12 cellular contexts compared by ENCODE assay signal in genomic region chr21:46424062-46424591, GRCh38. TPM values are rescaled to one million over a fixed set of nuclear protein-coding genes. Genes with fewer than 3 reads are reported as not detected.
DNase-seq lines count a peak whose midpoint lies in the region; ATAC-seq and TF ChIP-seq lines count a peak whose summit lies in the region.
"Had no signal": no experiment of that assay in that cellular context is flagged by ENCODE, and none has a peak within 500 bp of the region (broad histone marks: within the 10 kb centered on the region; RNA-seq: fewer than 3 reads in every experiment).

No MANE protein-coding gene starts in this region.

- no peaks in the 10 kb centered on the region for H3K27me3 Mint-ChIP-seq in CD4-positive, alpha-beta T cell
- no peaks in the 10 kb centered on the region for H3K27me3 Mint-ChIP-seq in activated T-helper 17 cell treated with anti-CD3 and anti-CD28 coated beads, Interleukin-2, amount 50 U/mL, for 72 hours

- H3K4me2 ChIP-seq in IMR-90 (ENCODE audit: low read depth, low read length): no peak overlapping the region

- no peak overlapping the region for H2AK5ac ChIP-seq in IMR-90 (ENCODE audit: low read depth, low read length)

- H3K56ac ChIP-seq in IMR-90 (ENCODE audit: extremely low read depth, insufficient read depth, low read length): no peak overlapping the region

- H3K4ac ChIP-seq in IMR-90 (ENCODE audit: low read depth, low read length): no peak overlapping the region

- peaks cover 24% of the 10 kb centered on the region for H3K36me3 Mint-ChIP-seq in CD4-positive, alpha-beta T cell (ENCODE audit: low read depth)
- peaks cover 17% of the 10 kb centered on the region for H3K36me3 Mint-ChIP-seq in activated T-helper 17 cell treated with anti-CD3 and anti-CD28 coated beads, Interleukin-2, amount 50 U/mL, for 72 hours (ENCODE audit: low read depth)

- no peak overlapping the region for H4K8ac ChIP-seq in IMR-90 (ENCODE audit: low read depth in 2 of 2, low read length in 2 of 2)

- TF ChIP-seq RAD21 in IMR-90 (IDR thresholded peaks at IDR 0.05; ENCODE audit: low read length): no peak

- peak overlapping the region; percentile 60 for H3K4me3 Mint-ChIP-seq in CD4-positive, alpha-beta T cell
- H3K4me3 Mint-ChIP-seq in activated T-helper 17 cell treated with anti-CD3 and anti-CD28 coated beads, Interleukin-2, amount 50 U/mL, for 72 hours: peak overlapping the region; percentile 26

- H3K4me3 ChIP-seq in IMR-90 (ENCODE audit: insufficient read depth, low read depth, low read length) (no peak overlapping the region), lower lobe of right lung (no peak overlapping the region), upper lobe of left lung (no peak overlapping the region)
- H3K4me3 ChIP-seq: upper lobe of right lung had no signal

- peak; percentile 32 for ATAC-seq in CD4-positive, alpha-beta T cell (ENCODE audit: poor library complexity)
- ATAC-seq in IMR-90 (ENCODE audit: low read depth) (no peak), lower lobe of right lung (peak; percentile 7 to 22), upper lobe of left lung (ENCODE audit: low FRiP score in 2 of 2) (no peak)
- peak; percentile 24 for ATAC-seq in activated T-helper 17 cell treated with anti-CD3 and anti-CD28 coated beads, Interleukin-2, amount 50 U/mL, for 72 hours (replicated peaks)
- ATAC-seq: right cardiac atrium had no signal

- H3K4me1 Mint-ChIP-seq in CD4-positive, alpha-beta T cell (ENCODE audit: low read depth): peaks cover 25% of the 10 kb centered on the region
- H3K4me1 Mint-ChIP-seq in activated T-helper 17 cell treated with anti-CD3 and anti-CD28 coated beads, Interleukin-2, amount 50 U/mL, for 72 hours: no peaks in the 10 kb centered on the region

- H4K5ac ChIP-seq in IMR-90 (ENCODE audit: low read depth, low read length): no peak overlapping the region

- TF ChIP-seq CTCF in CD4-positive, alpha-beta T cell (IDR thresholded peaks at IDR 0.05): no peak
- TF ChIP-seq CTCF in IMR-90 (conservative IDR thresholded peaks at IDR 0.05; ENCODE audit: low read depth, low read length) (no peak), lower lobe of right lung (IDR thresholded peaks at IDR 0.05) (no peak), upper lobe of left lung (IDR thresholded peaks at IDR 0.05) (no peak)

- no peaks in the 10 kb centered on the region for H3K9me3 Mint-ChIP-seq in CD4-positive, alpha-beta T cell
- H3K9me3 Mint-ChIP-seq in activated T-helper 17 cell treated with anti-CD3 and anti-CD28 coated beads, Interleukin-2, amount 50 U/mL, for 72 hours: no peaks in the 10 kb centered on the region

- H4K20me1 ChIP-seq in IMR-90 (ENCODE audit: insufficient read depth, low read length): no peaks in the 10 kb centered on the region

- no peak overlapping the region for H3K9ac ChIP-seq in IMR-90 (ENCODE audit: low read depth, low read length)

- H2BK15ac ChIP-seq in IMR-90 (ENCODE audit: low read depth, low read length): no peak overlapping the region

- no peak overlapping the region for H2BK120ac ChIP-seq in IMR-90 (ENCODE audit: low read depth, low read length)

- TF ChIP-seq EP300 in upper lobe of left lung (IDR thresholded peaks at IDR 0.05): no peak

- no peak overlapping the region for H4K91ac ChIP-seq in IMR-90 (ENCODE audit: insufficient read depth, low read depth, low read length)

- H3K27ac Mint-ChIP-seq in CD4-positive, alpha-beta T cell: peak overlapping the region; percentile 94
- H3K27ac Mint-ChIP-seq in activated T-helper 17 cell treated with anti-CD3 and anti-CD28 coated beads, Interleukin-2, amount 50 U/mL, for 72 hours: peak overlapping the region; percentile 69

- no peak overlapping the region for H3K23ac ChIP-seq in IMR-90 (ENCODE audit: low read depth, low read length)

- TF ChIP-seq POLR2A in IMR-90 (IDR thresholded peaks at IDR 0.05; ENCODE audit: low read depth, low read length) (no peak), upper lobe of left lung (IDR thresholded peaks at IDR 0.05) (no peak)

- 81% methylated on average over 7 of the region's 15 CpGs; no CpG with 5 or more reads in 1 of the 2 experiments for WGBS in IMR-90 (ENCODE audit: extremely low coverage in 2 of 2, insufficient read length in 1 of 2), 2 experiments
- 72 to 81% methylated on average over 9 to 15 of the region's 15 CpGs for whole genome bisulfite sequencing in upper lobe of left lung, 2 donors

- intact Hi-C loops in CD4-positive, alpha-beta T cell (cut with DNase I, micrococcal nuclease): no loop called here
- intact Hi-C loops in IMR-90 (cut with micrococcal nuclease) (no loop called here), lower lobe of right lung (cut with DNase I) (no loop called here)

- H2AK9ac ChIP-seq in IMR-90 (replicated peaks; ENCODE audit: low read depth, low read length, poor library complexity): peak overlapping the region; percentile 42

- H3K27ac ChIP-seq in CD4-positive, alpha-beta T cell (ENCODE audit: low read depth, low read length): peak overlapping the region; percentile 51
- H3K27ac ChIP-seq in IMR-90 (ENCODE audit: insufficient read depth, low read length) (no peak overlapping the region), lower lobe of right lung (no peak overlapping the region), upper lobe of left lung (peak overlapping the region in 2 of 4 donors; percentile 50 to 52)
- H3K27ac ChIP-seq: VCaP had no signal

- H3K18ac ChIP-seq in IMR-90 (ENCODE audit: low read depth, low read length): no peak overlapping the region

- no peak overlapping the region for H2BK20ac ChIP-seq in IMR-90 (ENCODE audit: low read depth, low read length)

- no peaks in the 10 kb centered on the region for H3K9me3 ChIP-seq in CD4-positive, alpha-beta T cell (ENCODE audit: control insufficient read depth, low read length)
- H3K9me3 ChIP-seq in IMR-90 (ENCODE audit: control insufficient read depth, insufficient read depth, low read length): no peaks in the 10 kb centered on the region
- no peaks in the 10 kb centered on the region for H3K9me3 ChIP-seq in lower lobe of right lung
- H3K9me3 ChIP-seq in upper lobe of left lung: no peaks in the 10 kb centered on the region
- H3K9me3 ChIP-seq: upper lobe of right lung had no signal

- no peaks in the 10 kb centered on the region for H3K9me1 ChIP-seq in IMR-90 (ENCODE audit: insufficient read depth, low read length)

- H3K79me1 ChIP-seq in IMR-90 (ENCODE audit: low read depth in 1 of 2, low read length in 2 of 2): no peaks in the 10 kb centered on the region; a peak in 1 of 4 replicates

- in situ Hi-C loops in IMR-90 (cut with MboI; ENCODE audit: low sequenced_read_pairs): no loop called here

- no peak overlapping the region for H2BK5ac ChIP-seq in IMR-90 (ENCODE audit: low read depth, low read length, poor library complexity, severe bottlenecking)

- no peak overlapping the region for H3K14ac ChIP-seq in IMR-90 (replicated peaks; ENCODE audit: low read depth, low read length)

- H3K4me1 ChIP-seq in IMR-90 (ENCODE audit: control insufficient read depth, insufficient read depth, low read length): no peaks in the 10 kb centered on the region
- no peaks in the 10 kb centered on the region for H3K4me1 ChIP-seq in lower lobe of right lung
- no peaks in the 10 kb centered on the region for H3K4me1 ChIP-seq in upper lobe of left lung
- H3K4me1 ChIP-seq: upper lobe of right lung had no signal

- peak in 1 of 10 experiments; percentile 7 for DNase-seq in CD4-positive, alpha-beta T cell
- DNase-seq in IMR-90 (no peak), lower lobe of right lung (peak; percentile 45), NCI-H1048 (lab: John Stamatoyannopoulos, UW) (no peak), occipital lobe (lab: John Stamatoyannopoulos, UW) (no peak), upper lobe of left lung (no peak), activated gamma-delta T cell (lab: John Stamatoyannopoulos, UW) (no peak)
- DNase-seq: C1 segment of cervical spinal cord, right cardiac atrium, upper lobe of right lung had no signal

- no TSS peak for BruUV-seq in IMR-90 (replicated peaks; lab: Mats Ljungman, UMichigan)

- CTCF ChIA-PET in CD4-positive, alpha-beta T cell (lab: Charles Lee): no interaction called here
- CTCF ChIA-PET in IMR-90 (lab: Yijun Ruan, JAX): no interaction called here

- peaks cover 44% of the 10 kb centered on the region for H3K36me3 ChIP-seq in IMR-90 (ENCODE audit: control insufficient read depth, insufficient read depth, low read length)
- peaks cover 75% of the 10 kb centered on the region for H3K36me3 ChIP-seq in lower lobe of right lung
- peaks cover 6 to 61% (median 45%) of the 10 kb centered on the region in 4 donors for H3K36me3 ChIP-seq in upper lobe of left lung

- H2AFZ ChIP-seq in IMR-90 (replicated peaks; ENCODE audit: low read length, poor library complexity): no peak overlapping the region

- H3K27me3 ChIP-seq in CD4-positive, alpha-beta T cell (ENCODE audit: control insufficient read depth, insufficient read depth, low read length): no peaks in the 10 kb centered on the region
- no peaks in the 10 kb centered on the region for H3K27me3 ChIP-seq in IMR-90 (ENCODE audit: control insufficient read depth, insufficient read depth, low read length)
- no peaks in the 10 kb centered on the region for H3K27me3 ChIP-seq in lower lobe of right lung (ENCODE audit: low read depth)
- no peaks in the 10 kb centered on the region for H3K27me3 ChIP-seq in upper lobe of left lung
- H3K27me3 ChIP-seq: upper lobe of right lung had no signal

- dilution Hi-C loops in IMR-90 (cut with HindIII; ENCODE audit: low sequenced_read_pairs, unreplicated experiment): no loop called here

- POLR2A ChIA-PET in CD4-positive, alpha-beta T cell (lab: Charles Lee): interaction anchor here (1.2 to 1.4 kb wide), 4 partner anchors 33 to 212 kb away, joined by 3 to 4 read pairs (median 4); partner anchors contain the start of genes DIP2A and PRMT2
- POLR2A ChIA-PET in IMR-90 (lab: Charles Lee; ENCODE audit: unreplicated experiment): no interaction called here

TF ChIP-seq in IMR-90, 13 proteins besides CTCF, POLR2A, EP300 and RAD21 (continues in another document):
- no peak for TF ChIP-seq ELK1 (IDR thresholded peaks at IDR 0.05; ENCODE audit: borderline replicate concordance, low read depth, low read length)
- no peak for TF ChIP-seq FOS (IDR thresholded peaks at IDR 0.05; ENCODE audit: low read depth, low read length)

RNA-seq across cellular contexts. Expression of gene DIP2A, which starts 34.6 kb away (rescaled TPM):
- total RNA-seq in CD4-positive, alpha-beta T cell: 10 to 100 TPM; 61.2 to 66.1 TPM
- total RNA-seq in IMR-90 (2012; rRNA removed): 17.9 and 19.4 TPM in 2 replicates
- polyA plus RNA-seq in IMR-90 (2012; rRNA removed): 22.7 and 24.3 TPM in 2 replicates
- polyA plus RNA-seq in IMR-90 (2012; cell fraction: cytosol; rRNA removed): 10.6 and 14.5 TPM in 2 replicates
- polyA plus RNA-seq in IMR-90 (2012; cell fraction: nucleus; rRNA removed; ENCODE audit: low replicate concordance): 83.5 and 90.7 TPM in 2 replicates
- 10 to 100 TPM; 43.6 to 49.3 TPM for total RNA-seq in activated T-helper 17 cell treated with anti-CD3 and anti-CD28 coated beads, Interleukin-2, amount 50 U/mL, for 72 hours
- total RNA-seq in lower lobe of right lung: 41.0 TPM
- 26.8 TPM for total RNA-seq in occipital lobe
- total RNA-seq in upper lobe of left lung: 100 to 1,000 TPM in 1 of 6 donors, 10 to 100 TPM in 5; 22.6 to 144 (median 43.0) TPM

Comparison
In these comparisons a context has a peak if more than half of its experiments do, and no peak if none do; other contexts are left out.
1. ATAC-seq: peak in CD4-positive, alpha-beta T cell (single experiment), activated T-helper 17 cell treated with anti-CD3 and anti-CD28 coated beads, Interleukin-2, amount 50 U/mL, for 72 hours (single experiment) and lower lobe of right lung (2 of 2); none in IMR-90 (single experiment) and upper lobe of left lung (0 of 2).